22 cellular contexts compared by ENCODE assay signal in the genomic region with DNA sequence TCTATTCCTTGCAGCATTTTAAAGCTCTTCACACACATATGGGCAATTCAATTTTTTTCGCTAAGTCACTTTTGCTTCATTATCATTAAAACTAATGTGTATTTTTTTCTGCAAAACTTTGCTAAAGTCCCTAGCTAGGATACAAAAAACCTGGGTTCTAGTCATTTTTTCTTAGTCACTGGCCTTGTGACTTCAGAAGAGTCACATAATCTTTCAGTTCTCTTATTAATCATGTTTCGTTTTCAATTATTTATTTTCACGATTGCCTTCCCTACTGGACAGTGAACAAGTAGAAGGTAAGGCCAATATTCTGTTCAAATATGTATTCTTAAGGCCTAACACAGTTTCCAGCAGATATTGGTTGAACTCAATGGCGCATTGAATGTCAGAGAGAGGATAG.
DNase-seq lines count a peak whose midpoint lies in the region; ATAC-seq, FAIRE-seq and TF ChIP-seq lines count a peak whose summit lies in the region.
"Had no signal": no experiment of that assay in that cellular context is flagged by ENCODE, and none has a peak within 500 bp of the region (broad histone marks: within the 10 kb centered on the region; RNA-seq: fewer than 3 reads in every experiment).

No MANE protein-coding gene starts in this region.

- H2AFZ ChIP-seq in GM12878 (ENCODE audit: control insufficient read depth, low read depth, low read length): no peak overlapping the region
- H2AFZ ChIP-seq: GM23338 had no signal

- DNase-seq in stimulated activated naive CD8-positive, alpha-beta T cell treated with anti-CD3 and anti-CD28 coated beads, Interleukin-15, Interleukin-2, amounts not matched to agents 100 U/mL and 50 U/mL, for 24 hours: no peak
- DNase-seq in GM12878 (ENCODE audit: low read depth, low spot score): no peak
- no peak for DNase-seq in ovary
- DNase-seq in caudate nucleus (lab: John Stamatoyannopoulos, UW): no peak
- no peak for DNase-seq in thyroid gland
- DNase-seq: Caco-2; CD8-positive, alpha-beta T cell; H9; NCI-H1105; NCI-H1436 treated with DMSO at 0.1 percent for 48 hours; NCI-H2171 treated with DMSO at 0.1 percent for 48 hours; NCI-H524; NCI-H748 treated with DMSO at 0.1 percent for 48 hours; PC-3; SK-N-SH had no signal

- no peak overlapping the region for H3K9ac ChIP-seq in GM12878 (ENCODE audit: control insufficient read depth, insufficient read depth, low read length)
- H3K9ac ChIP-seq: SK-N-SH had no signal

- no peaks in the 10 kb centered on the region for H3K9me3 ChIP-seq in GM12878 (replicated peaks; ENCODE audit: control insufficient read depth, insufficient read depth, low read length)
- H3K9me3 ChIP-seq in ovary: no peaks in the 10 kb centered on the region
- no peaks in the 10 kb centered on the region for H3K9me3 ChIP-seq in thyroid gland
- H3K9me3 ChIP-seq: Caco-2, SK-N-SH had no signal

- H3K27me3 ChIP-seq in GM12878 (replicated peaks in 1 of 2; ENCODE audit: control insufficient read depth in 2 of 2, insufficient read depth in 2 of 2, low read length in 1 of 2) (0 out of 4 replicates have a peak, but pooled peaks cover 0 to 1% of the 10 kb centered on the region in 2 experiments), ovary (no peaks in the 10 kb centered on the region), thyroid gland (no peaks in the 10 kb centered on the region)

- H3K4me1 ChIP-seq in GM12878 (ENCODE audit: control insufficient read depth, insufficient read depth, low read length) (peaks cover 7% of the 10 kb centered on the region), ovary (ENCODE audit: insufficient read depth) (no peaks in the 10 kb centered on the region), thyroid gland (peaks cover 10 to 24% of the 10 kb centered on the region in 2 donors)
- H3K4me1 ChIP-seq: Caco-2 had no signal

- H3K27ac ChIP-seq in GM12878 (ENCODE audit: control insufficient read depth, insufficient read depth): no peak overlapping the region
- H3K27ac ChIP-seq in ovary: no peak overlapping the region
- no peak overlapping the region for H3K27ac ChIP-seq in caudate nucleus (ENCODE audit: low read depth, low read length)
- H3K27ac ChIP-seq in thyroid gland: no peak overlapping the region

- peaks cover 11% of the 10 kb centered on the region for H3K27me3 Mint-ChIP-seq in stimulated activated naive CD8-positive, alpha-beta T cell treated with anti-CD3 and anti-CD28 coated beads, Interleukin-15, Interleukin-2, amounts not matched to agents 100 ng/mL and 50 ng/mL, for 24 hours

- CTCF ChIA-PET in GM12878 (lab: Yijun Ruan, JAX): interaction anchor here (0.6 to 2.8 kb wide), 7 partner anchors 29 to 182 kb away, joined by 3 to 8 read pairs (median 4); no protein-coding TSS in a partner anchor

- RAD21 ChIA-PET in GM12878 (lab: Charles Lee; ENCODE audit: unreplicated experiment): interaction anchor here (1.1 to 1.8 kb wide), 3 partner anchors 9 to 175 kb away, joined by 3 to 8 read pairs (median 4); no protein-coding TSS in a partner anchor

- POLR2A ChIA-PET in GM12878 (lab: Charles Lee): interaction anchor here (1.7 kb wide), 1 partner anchor 68 kb away, joined by 4 read pairs; no protein-coding TSS in a partner anchor

- no peaks in the 10 kb centered on the region for H3K36me3 ChIP-seq in GM12878 (ENCODE audit: control insufficient read depth in 2 of 2, insufficient read depth in 2 of 2, low read length in 1 of 2)
- no peaks in the 10 kb centered on the region for H3K36me3 ChIP-seq in ovary
- no peaks in the 10 kb centered on the region for H3K36me3 ChIP-seq in thyroid gland

- H3K27ac Mint-ChIP-seq in stimulated activated naive CD8-positive, alpha-beta T cell treated with anti-CD3 and anti-CD28 coated beads, Interleukin-15, Interleukin-2, amounts not matched to agents 100 ng/mL and 50 ng/mL, for 24 hours: peak overlapping the region; percentile 36
- H3K27ac Mint-ChIP-seq: CD8-positive, alpha-beta T cell; GM23338; H9 had no signal

- no peak for ATAC-seq in stimulated activated naive CD8-positive, alpha-beta T cell treated with anti-CD3 and anti-CD28 coated beads, Interleukin-15, Interleukin-2, amounts not matched to agents 100 U/mL and 50 U/mL, for 24 hours
- ATAC-seq in HG02870 (IDR thresholded peaks at IDR 0.05; ENCODE audit: unreplicated experiment) (peak; percentile 33), GM12878 (peak; percentile 42)
- ATAC-seq: CD8-positive, alpha-beta T cell; GM23338; K562; PC-3 had no signal

- no peak overlapping the region for H3K4me3 Mint-ChIP-seq in stimulated activated naive CD8-positive, alpha-beta T cell treated with anti-CD3 and anti-CD28 coated beads, Interleukin-15, Interleukin-2, amounts not matched to agents 100 ng/mL and 50 ng/mL, for 24 hours
- H3K4me3 Mint-ChIP-seq: CD8-positive, alpha-beta T cell; GM23338; H9 had no signal

- H3K4me1 Mint-ChIP-seq in stimulated activated naive CD8-positive, alpha-beta T cell treated with anti-CD3 and anti-CD28 coated beads, Interleukin-15, Interleukin-2, amounts not matched to agents 100 ng/mL and 50 ng/mL, for 24 hours (ENCODE audit: low read depth): peaks cover 21% of the 10 kb centered on the region

- H4K20me1 ChIP-seq in GM12878 (ENCODE audit: control insufficient read depth, insufficient read depth): no peaks in the 10 kb centered on the region

- no peaks in the 10 kb centered on the region for H3K79me2 ChIP-seq in GM12878 (ENCODE audit: control insufficient read depth, insufficient read depth, low read length)

- no peak for TF ChIP-seq CTCF in GM12878 (IDR thresholded peaks at IDR 0.05 in 2 of 3, conservative IDR thresholded peaks at IDR 0.05 in 1 of 3; ENCODE audit: control insufficient read depth in 2 of 3, extremely low read depth in 1 of 3, insufficient read depth in 1 of 3, low read depth in 3 of 3, low read length in 3 of 3)
- TF ChIP-seq CTCF in ovary (IDR thresholded peaks at IDR 0.05): no peak
- TF ChIP-seq CTCF in thyroid gland (IDR thresholded peaks at IDR 0.05): no peak

- intact Hi-C loops in GM12878 (cut with micrococcal nuclease; ENCODE audit: unreplicated experiment) (no loop called here), ovary (cut with DNase I) (no loop called here), thyroid gland (cut with DNase I) (no loop called here)

- no TSS peak for BruUV-seq in GM12878 (replicated peaks; lab: Mats Ljungman, UMichigan)

- no peak for FAIRE-seq in GM12878 (lab: Jason Lieb, UNC)
- FAIRE-seq: G401.6, GM12891, HTR-8/SVneo, K562 had no signal

- H3K4me3 ChIP-seq in GM12878: no peak overlapping the region
- H3K4me3 ChIP-seq in ovary: no peak overlapping the region
- H3K4me3 ChIP-seq in thyroid gland (replicated peaks in 1 of 3): no peak overlapping the region
- H3K4me3 ChIP-seq: GM23338, K562 had no signal

- TF ChIP-seq EP300 in GM12878 (IDR thresholded peaks at IDR 0.05; ENCODE audit: borderline replicate concordance in 1 of 2, control insufficient read depth in 1 of 2, low read depth in 2 of 2, low read length in 2 of 2) (no peak), ovary (IDR thresholded peaks at IDR 0.05) (no peak)

- SMC1A ChIA-PET in GM12878 (lab: Charles Lee; ENCODE audit: uncharacterized antibody, unreplicated experiment): interaction anchor here (0.8 to 1.7 kb wide), 7 partner anchors 10 to 114 kb away, joined by 3 to 8 read pairs (median 3); no protein-coding TSS in a partner anchor

- H3K36me3 Mint-ChIP-seq in stimulated activated naive CD8-positive, alpha-beta T cell treated with anti-CD3 and anti-CD28 coated beads, Interleukin-15, Interleukin-2, amounts not matched to agents 100 ng/mL and 50 ng/mL, for 24 hours (ENCODE audit: low read depth): no peaks in the 10 kb centered on the region
- H3K36me3 Mint-ChIP-seq: CD8-positive, alpha-beta T cell had no signal

- no peak for TF ChIP-seq RAD21 in GM12878 (IDR thresholded peaks at IDR 0.05; ENCODE audit: insufficient read depth, low read depth, low read length)

- no peak for TF ChIP-seq POLR2A in GM12878 (IDR thresholded peaks at IDR 0.05; ENCODE audit: low read depth, low read length)
- no peak for TF ChIP-seq POLR2A in ovary (IDR thresholded peaks at IDR 0.05)
- TF ChIP-seq POLR2A in thyroid gland (IDR thresholded peaks at IDR 0.05): no peak

- in situ Hi-C loops in GM12878 (cut with MboI): no loop called here

- no peaks in the 10 kb centered on the region for H3K9me3 Mint-ChIP-seq in stimulated activated naive CD8-positive, alpha-beta T cell treated with anti-CD3 and anti-CD28 coated beads, Interleukin-15, Interleukin-2, amounts not matched to agents 100 ng/mL and 50 ng/mL, for 24 hours
- H3K9me3 Mint-ChIP-seq: CD8-positive, alpha-beta T cell; GM23338; H9 had no signal

- 32% methylated on average over 4 of the region's 4 CpGs for WGBS in GM12878 (ENCODE audit: insufficient coverage, insufficient replicate concordance, low lambda C conversion rate, missing lambda C conversion rate)
- WGBS in ovary, 3 donors: 92 to 97% (median 95%) methylated on average over 4 of the region's 4 CpGs
- 90 to 94% methylated on average over 4 of the region's 4 CpGs for WGBS in thyroid gland, 2 donors

- H3K4me2 ChIP-seq in GM12878 (ENCODE audit: control insufficient read depth, insufficient read depth): no peak overlapping the region
- H3K4me2 ChIP-seq: GM23338, SK-N-SH had no signal

TF ChIP-seq in GM12878, 131 proteins besides CTCF, POLR2A, EP300 and RAD21 (continues in another document):
- no peak for TF ChIP-seq SUZ12 (IDR thresholded peaks at IDR 0.05; ENCODE audit: unreplicated experiment)
- peak; percentile 54; the same call in 1 of the 2 replicates for TF ChIP-seq NFIC (IDR thresholded peaks at IDR 0.05; ENCODE audit: low read depth, low read length)
- TF ChIP-seq CHD1 (IDR thresholded peaks at IDR 0.05; ENCODE audit: low read depth, low read length): no peak
- TF ChIP-seq, protein P1, sequence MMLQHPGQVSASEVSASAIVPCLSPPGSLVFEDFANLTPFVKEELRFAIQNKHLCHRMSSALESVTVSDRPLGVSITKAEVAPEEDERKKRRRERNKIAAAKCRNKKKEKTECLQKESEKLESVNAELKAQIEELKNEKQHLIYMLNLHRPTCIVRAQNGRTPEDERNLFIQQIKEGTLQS (IDR thresholded peaks at IDR 0.05; ENCODE audit: borderline replicate concordance, extremely low read depth, low read depth, low read length): no peak
- no peak for TF ChIP-seq POLR2AphosphoS5 (IDR thresholded peaks at IDR 0.05; ENCODE audit: low read length)
- TF ChIP-seq HDAC6 (IDR thresholded peaks at IDR 0.05; ENCODE audit: unreplicated experiment): no peak
- no peak for TF ChIP-seq NR2F1 (conservative IDR thresholded peaks at IDR 0.05)
